ENCODE assay signal across 19 cellular contexts in genomic region chr1:107286125-107286524, GRCh38.
DNase-seq lines count a peak whose midpoint lies in the region; ATAC-seq and TF ChIP-seq lines count a peak whose summit lies in the region.
"Had no signal": no experiment of that assay in that cellular context is flagged by ENCODE, and none has a peak within 500 bp of the region (broad histone marks: within the 10 kb centered on the region; RNA-seq: fewer than 3 reads in every experiment).

No MANE protein-coding gene starts in this region.

- no peak overlapping the region for H3K27ac Mint-ChIP-seq in activated CD4-positive, alpha-beta T cell treated with anti-CD3 and anti-CD28 coated beads for 36 hours
- no peak overlapping the region for H3K27ac Mint-ChIP-seq in activated CD4-positive, alpha-beta T cell treated with anti-CD3 and anti-CD28 coated beads, Interleukin-2, amount 10 ng/mL, durations not matched to agents 7 days and 5 days
- no peak overlapping the region for H3K27ac Mint-ChIP-seq in WTC11
- H3K27ac Mint-ChIP-seq in activated naive CD8-positive, alpha-beta T cell treated with anti-CD3 and anti-CD28 coated beads for 36 hours: no peak overlapping the region
- H3K27ac Mint-ChIP-seq: B cell had no signal

- H2BK5ac ChIP-seq in mesenchymal stem cell (ENCODE audit: low read depth, low read length, poor library complexity, severe bottlenecking): no peak overlapping the region

- no peak overlapping the region for H3K4me3 ChIP-seq in mesenchymal stem cell (ENCODE audit: insufficient read depth in 1 of 2, low read depth in 1 of 2, low read length in 2 of 2)
- no peak overlapping the region for H3K4me3 ChIP-seq in brain microvascular endothelial cell (ENCODE audit: low read depth, low read length)
- H3K4me3 ChIP-seq: SK-N-MC had no signal

- no peaks in the 10 kb centered on the region for H3K9me3 ChIP-seq in mesenchymal stem cell (ENCODE audit: control insufficient read depth, low read length)

- H3K27ac ChIP-seq in mesenchymal stem cell (ENCODE audit: low read length, poor library complexity, severe bottlenecking) (no peak overlapping the region), brain microvascular endothelial cell (no peak overlapping the region)
- H3K27ac ChIP-seq: 22Rv1, SK-N-MC had no signal

- no peak overlapping the region for H4K8ac ChIP-seq in mesenchymal stem cell (ENCODE audit: low read length)

- H3K4me1 Mint-ChIP-seq in activated CD4-positive, alpha-beta T cell treated with anti-CD3 and anti-CD28 coated beads for 36 hours: no peaks in the 10 kb centered on the region
- no peaks in the 10 kb centered on the region for H3K4me1 Mint-ChIP-seq in activated CD4-positive, alpha-beta T cell treated with anti-CD3 and anti-CD28 coated beads, Interleukin-2, amount 10 ng/mL, durations not matched to agents 7 days and 5 days
- peaks cover 10% of the 10 kb centered on the region for H3K4me1 Mint-ChIP-seq in WTC11
- no peaks in the 10 kb centered on the region for H3K4me1 Mint-ChIP-seq in activated naive CD8-positive, alpha-beta T cell treated with anti-CD3 and anti-CD28 coated beads for 36 hours
- H3K4me1 Mint-ChIP-seq: B cell had no signal

- no peak overlapping the region for H2BK15ac ChIP-seq in mesenchymal stem cell (ENCODE audit: low read depth, poor library complexity, severe bottlenecking)

- DNase-seq in activated CD4-positive, alpha-beta T cell treated with anti-CD3 and anti-CD28 coated beads for 36 hours: no peak
- no peak for DNase-seq in activated CD4-positive, alpha-beta T cell treated with anti-CD3 and anti-CD28 coated beads, Interleukin-2, amount 10 ng/mL, durations not matched to agents 7 days and 5 days
- DNase-seq in WTC11 (ENCODE audit: low spot score) (no peak), mesenchymal stem cell (no peak), brain microvascular endothelial cell (no peak)
- DNase-seq in activated naive CD8-positive, alpha-beta T cell treated with anti-CD3 and anti-CD28 coated beads for 36 hours: no peak
- DNase-seq: GF-D8, KBM-7, NCI-H1694 treated with DMSO at 0.1 percent for 48 hours, NCI-H510A, NCI-H748 treated with DMSO at 0.1 percent for 48 hours, OCI-M1, SHP77 had no signal

- CTCF ChIA-PET in activated CD4-positive, alpha-beta T cell treated with anti-CD3 and anti-CD28 coated beads for 36 hours (lab: Charles Lee): no interaction called here
- CTCF ChIA-PET in activated CD4-positive, alpha-beta T cell treated with anti-CD3 and anti-CD28 coated beads, Interleukin-2, amount 10 ng/mL, durations not matched to agents 7 days and 5 days (lab: Charles Lee): interaction anchor here (1.1 kb wide), 1 partner anchor 11 kb away, joined by 3 read pairs; no protein-coding TSS in a partner anchor
- CTCF ChIA-PET in WTC11 (lab: Charles Lee): interaction anchor here (0.6 to 1.4 kb wide), 2 partner anchors 9 to 10 kb away, joined by 3 to 4 read pairs; no protein-coding TSS in a partner anchor

- H3K36me3 ChIP-seq in mesenchymal stem cell (ENCODE audit: control insufficient read depth in 1 of 2, insufficient read depth in 2 of 2, low read depth in 1 of 2, low read length in 2 of 2) (no peaks in the 10 kb centered on the region), brain microvascular endothelial cell (replicated peaks) (no peaks in the 10 kb centered on the region)

- H2BK12ac ChIP-seq in mesenchymal stem cell (ENCODE audit: low read length in 2 of 2): no peak overlapping the region

- no peak overlapping the region for H3K14ac ChIP-seq in mesenchymal stem cell (ENCODE audit: low read length in 2 of 2)

- no peaks in the 10 kb centered on the region for H3K36me3 Mint-ChIP-seq in activated CD4-positive, alpha-beta T cell treated with anti-CD3 and anti-CD28 coated beads for 36 hours (ENCODE audit: low read depth)
- H3K36me3 Mint-ChIP-seq in activated CD4-positive, alpha-beta T cell treated with anti-CD3 and anti-CD28 coated beads, Interleukin-2, amount 10 ng/mL, durations not matched to agents 7 days and 5 days (ENCODE audit: low read depth): no peaks in the 10 kb centered on the region
- no peaks in the 10 kb centered on the region for H3K36me3 Mint-ChIP-seq in WTC11
- no peaks in the 10 kb centered on the region for H3K36me3 Mint-ChIP-seq in activated naive CD8-positive, alpha-beta T cell treated with anti-CD3 and anti-CD28 coated beads for 36 hours

- POLR2A ChIA-PET in activated CD4-positive, alpha-beta T cell treated with anti-CD3 and anti-CD28 coated beads for 36 hours (lab: Charles Lee): interaction anchor here (0.7 kb wide), 1 partner anchor 1740 kb away, joined by 3 read pairs; no protein-coding TSS in a partner anchor
- POLR2A ChIA-PET in activated CD4-positive, alpha-beta T cell treated with anti-CD3 and anti-CD28 coated beads, Interleukin-2, amount 10 ng/mL, durations not matched to agents 7 days and 5 days (lab: Charles Lee): no interaction called here
- POLR2A ChIA-PET in WTC11 (lab: Charles Lee): no interaction called here

- 100% methylated on average over 2 of the region's 4 CpGs for WGBS in mesenchymal stem cell

- H3K4ac ChIP-seq in mesenchymal stem cell (ENCODE audit: low read depth in 1 of 2, low read length in 2 of 2): no peak overlapping the region

- peak; percentile 53 for ATAC-seq in activated CD4-positive, alpha-beta T cell treated with anti-CD3 and anti-CD28 coated beads for 36 hours
- ATAC-seq in GM21717 (IDR thresholded peaks at IDR 0.05; ENCODE audit: unreplicated experiment): peak; percentile 76
- peak; percentile 81 for ATAC-seq in HG03520 (IDR thresholded peaks at IDR 0.05; ENCODE audit: unreplicated experiment)
- ATAC-seq in WTC11: no peak
- ATAC-seq: HepG2 had no signal

- no peaks in the 10 kb centered on the region for H3K4me1 ChIP-seq in mesenchymal stem cell (ENCODE audit: control insufficient read depth, insufficient read depth, low read depth, low read length)

- H3K23ac ChIP-seq in mesenchymal stem cell (ENCODE audit: low read length in 2 of 2): no peak overlapping the region

- no peak overlapping the region for H2BK120ac ChIP-seq in mesenchymal stem cell (ENCODE audit: low read depth, low read length)

- in situ Hi-C loops in brain microvascular endothelial cell (cut with HindIII; ENCODE audit: low pct_ligation_motif_present, low sequenced_read_pairs): no loop called here

- TF ChIP-seq CTCF in WTC11 (IDR thresholded peaks at IDR 0.05) (no peak), brain microvascular endothelial cell (IDR thresholded peaks at IDR 0.05; ENCODE audit: low read depth, low read length, missing control alignments) (no peak)

- intact Hi-C loops in activated CD4-positive, alpha-beta T cell treated with anti-CD3 and anti-CD28 coated beads for 36 hours (cut with DNase I, micrococcal nuclease): no loop called here

- H3K4me2 ChIP-seq in mesenchymal stem cell (ENCODE audit: low read length, poor library complexity, severe bottlenecking): no peak overlapping the region

- H3K9me3 Mint-ChIP-seq in activated CD4-positive, alpha-beta T cell treated with anti-CD3 and anti-CD28 coated beads for 36 hours (ENCODE audit: low read depth): no peaks in the 10 kb centered on the region
- no peaks in the 10 kb centered on the region for H3K9me3 Mint-ChIP-seq in activated CD4-positive, alpha-beta T cell treated with anti-CD3 and anti-CD28 coated beads, Interleukin-2, amount 10 ng/mL, durations not matched to agents 7 days and 5 days
- H3K9me3 Mint-ChIP-seq in WTC11: no peaks in the 10 kb centered on the region
- H3K9me3 Mint-ChIP-seq in activated naive CD8-positive, alpha-beta T cell treated with anti-CD3 and anti-CD28 coated beads for 36 hours: no peaks in the 10 kb centered on the region

- peaks cover 2% of the 10 kb centered on the region for H3K79me1 ChIP-seq in mesenchymal stem cell (replicated peaks; ENCODE audit: low read length, poor library complexity, severe bottlenecking)

- H3K9ac ChIP-seq in mesenchymal stem cell (ENCODE audit: low read length): no peak overlapping the region

- H2AK5ac ChIP-seq in mesenchymal stem cell (ENCODE audit: low read length, severe bottlenecking): no peak overlapping the region

- H3K18ac ChIP-seq in mesenchymal stem cell (ENCODE audit: low read depth in 1 of 2, low read length in 2 of 2): no peak overlapping the region

- no peak overlapping the region for H2AFZ ChIP-seq in mesenchymal stem cell (ENCODE audit: low read depth, low read length)

- H4K91ac ChIP-seq in mesenchymal stem cell (ENCODE audit: low read length): no peak overlapping the region

- H3K4me3 Mint-ChIP-seq in activated CD4-positive, alpha-beta T cell treated with anti-CD3 and anti-CD28 coated beads for 36 hours: no peak overlapping the region
- no peak overlapping the region for H3K4me3 Mint-ChIP-seq in activated CD4-positive, alpha-beta T cell treated with anti-CD3 and anti-CD28 coated beads, Interleukin-2, amount 10 ng/mL, durations not matched to agents 7 days and 5 days
- H3K4me3 Mint-ChIP-seq in WTC11: no peak overlapping the region
- no peak overlapping the region for H3K4me3 Mint-ChIP-seq in activated naive CD8-positive, alpha-beta T cell treated with anti-CD3 and anti-CD28 coated beads for 36 hours
- H3K4me3 Mint-ChIP-seq: B cell had no signal

- no peaks in the 10 kb centered on the region for H3K27me3 Mint-ChIP-seq in activated CD4-positive, alpha-beta T cell treated with anti-CD3 and anti-CD28 coated beads for 36 hours
- no peaks in the 10 kb centered on the region for H3K27me3 Mint-ChIP-seq in activated CD4-positive, alpha-beta T cell treated with anti-CD3 and anti-CD28 coated beads, Interleukin-2, amount 10 ng/mL, durations not matched to agents 7 days and 5 days
- H3K27me3 Mint-ChIP-seq in WTC11 (ENCODE audit: low read depth): no peaks in the 10 kb centered on the region
- no peaks in the 10 kb centered on the region for H3K27me3 Mint-ChIP-seq in activated naive CD8-positive, alpha-beta T cell treated with anti-CD3 and anti-CD28 coated beads for 36 hours
- H3K27me3 Mint-ChIP-seq: B cell had no signal

- H3K27me3 ChIP-seq in mesenchymal stem cell (ENCODE audit: control insufficient read depth in 1 of 2, insufficient read depth in 1 of 2, low read length in 2 of 2) (no peaks in the 10 kb centered on the region), brain microvascular endothelial cell (replicated peaks) (no peaks in the 10 kb centered on the region)

TF ChIP-seq in WTC11, 78 proteins besides CTCF, POLR2A, EP300 and RAD21 (continues in another document):
- no peak for TF ChIP-seq FOXP1 (CRISPR knock-in tag; IDR thresholded peaks at IDR 0.05; ENCODE audit: borderline replicate concordance)
